ENCODE assay signal across 22 cellular contexts in genomic region chr6:136084403-136084802, GRCh38.
"Had no signal": no experiment of that assay in that cellular context is flagged by ENCODE, and none has a peak within 500 bp of the region (broad histone marks: within the 10 kb centered on the region; RNA-seq: fewer than 3 reads in every experiment).

No MANE protein-coding gene starts in this region.

- H2AFZ ChIP-seq: parathyroid adenoma had no signal

- H3K4me1 Mint-ChIP-seq: endodermal cell; naive B cell; stimulated activated naive B cell treated with anti-CD40 and anti-IgM and Interleukin-4, amounts not matched to agents 10 μg/mL and 1 μg/mL and 100 μg/mL, for 72 hours; stimulated activated naive CD8-positive, alpha-beta T cell treated with anti-CD3 and anti-CD28 coated beads, Interleukin-15, amount 100 ng/mL, for 72 hours had no signal

- H3K27me3 Mint-ChIP-seq: naive B cell; stimulated activated naive B cell treated with anti-CD40 and anti-IgM and Interleukin-4, amounts not matched to agents 10 μg/mL and 1 μg/mL and 100 μg/mL, for 72 hours; stimulated activated naive CD8-positive, alpha-beta T cell treated with anti-CD3 and anti-CD28 coated beads, Interleukin-15, amount 100 ng/mL, for 72 hours had no signal

- H3K9me3 Mint-ChIP-seq: endodermal cell; naive B cell; nephron; stimulated activated naive B cell treated with anti-CD40 and anti-IgM and Interleukin-4, amounts not matched to agents 10 μg/mL and 1 μg/mL and 100 μg/mL, for 72 hours; stimulated activated naive CD8-positive, alpha-beta T cell treated with anti-CD3 and anti-CD28 coated beads, Interleukin-15, amount 100 ng/mL, for 72 hours had no signal

- ATAC-seq: heart right ventricle; left ventricle myocardium superior; stimulated activated naive B cell treated with anti-CD40 and anti-IgM and Interleukin-4, amounts not matched to agents 10 μg/mL and 1 μg/mL and 100 μg/mL, for 72 hours; stimulated activated naive CD8-positive, alpha-beta T cell treated with anti-CD3 and anti-CD28 coated beads, Interleukin-15, amount 100 ng/mL, for 72 hours had no signal

- H3K4me3 ChIP-seq: coronary artery, heart right ventricle, prostate gland, right lobe of liver, testis, tibial nerve had no signal

- FAIRE-seq: endothelial cell of umbilical vein, frontal cortex, keratinocyte had no signal

- H3K27ac ChIP-seq: coronary artery, parathyroid adenoma, prostate gland, right lobe of liver, testis, tibial nerve had no signal

- DNase-seq: effector CD4-positive, alpha-beta T cell; endodermal cell; heart right ventricle; hypothalamus; left ventricle myocardium superior; mesendoderm; naive B cell; occipital lobe; right lobe of liver; stimulated activated CD4-positive, alpha-beta T cell treated with anti-CD3 and anti-CD28 coated beads, Interleukin-2, amount 100 ng/mL, for 24 hours; stimulated activated CD4-positive, alpha-beta T cell treated with anti-CD3 and anti-CD28 coated beads, Interleukin-4, amount 100 ng/mL, for 4 hours; stimulated activated naive B cell treated with anti-CD40 and anti-IgM and Interleukin-4, amounts not matched to agents 10 μg/mL and 1 μg/mL and 100 μg/mL, for 72 hours; stimulated activated naive CD8-positive, alpha-beta T cell treated with anti-CD3 and anti-CD28 coated beads, Interleukin-15, amount 100 ng/mL, for 72 hours; testis had no signal

- H3K27ac Mint-ChIP-seq: endodermal cell; nephron; stimulated activated naive B cell treated with anti-CD40 and anti-IgM and Interleukin-4, amounts not matched to agents 10 μg/mL and 1 μg/mL and 100 μg/mL, for 72 hours had no signal

- H3K27me3 ChIP-seq: heart right ventricle, right lobe of liver, testis, tibial nerve had no signal

- H3K4me1 ChIP-seq: parathyroid adenoma, prostate gland, right lobe of liver, testis had no signal

- H3K9me3 ChIP-seq: heart right ventricle, prostate gland, right lobe of liver, testis, tibial nerve had no signal

- H3K4me3 Mint-ChIP-seq: endodermal cell; naive B cell; nephron; stimulated activated naive B cell treated with anti-CD40 and anti-IgM and Interleukin-4, amounts not matched to agents 10 μg/mL and 1 μg/mL and 100 μg/mL, for 72 hours; stimulated activated naive CD8-positive, alpha-beta T cell treated with anti-CD3 and anti-CD28 coated beads, Interleukin-15, amount 100 ng/mL, for 72 hours had no signal

- H3K36me3 ChIP-seq: heart right ventricle, prostate gland, right lobe of liver, tibial nerve had no signal

- H3K9ac ChIP-seq: parathyroid adenoma had no signal
